1 cellular context compared by ENCODE assay signal in genomic region chr19:44745386-44745831, GRCh38.
TF ChIP-seq lines count a peak whose summit lies in the region.

No MANE protein-coding gene starts in this region.

TF ChIP-seq in H1, 55 proteins besides CTCF, POLR2A, EP300 and RAD21 (continued from another document):
- TF ChIP-seq, protein P1, sequence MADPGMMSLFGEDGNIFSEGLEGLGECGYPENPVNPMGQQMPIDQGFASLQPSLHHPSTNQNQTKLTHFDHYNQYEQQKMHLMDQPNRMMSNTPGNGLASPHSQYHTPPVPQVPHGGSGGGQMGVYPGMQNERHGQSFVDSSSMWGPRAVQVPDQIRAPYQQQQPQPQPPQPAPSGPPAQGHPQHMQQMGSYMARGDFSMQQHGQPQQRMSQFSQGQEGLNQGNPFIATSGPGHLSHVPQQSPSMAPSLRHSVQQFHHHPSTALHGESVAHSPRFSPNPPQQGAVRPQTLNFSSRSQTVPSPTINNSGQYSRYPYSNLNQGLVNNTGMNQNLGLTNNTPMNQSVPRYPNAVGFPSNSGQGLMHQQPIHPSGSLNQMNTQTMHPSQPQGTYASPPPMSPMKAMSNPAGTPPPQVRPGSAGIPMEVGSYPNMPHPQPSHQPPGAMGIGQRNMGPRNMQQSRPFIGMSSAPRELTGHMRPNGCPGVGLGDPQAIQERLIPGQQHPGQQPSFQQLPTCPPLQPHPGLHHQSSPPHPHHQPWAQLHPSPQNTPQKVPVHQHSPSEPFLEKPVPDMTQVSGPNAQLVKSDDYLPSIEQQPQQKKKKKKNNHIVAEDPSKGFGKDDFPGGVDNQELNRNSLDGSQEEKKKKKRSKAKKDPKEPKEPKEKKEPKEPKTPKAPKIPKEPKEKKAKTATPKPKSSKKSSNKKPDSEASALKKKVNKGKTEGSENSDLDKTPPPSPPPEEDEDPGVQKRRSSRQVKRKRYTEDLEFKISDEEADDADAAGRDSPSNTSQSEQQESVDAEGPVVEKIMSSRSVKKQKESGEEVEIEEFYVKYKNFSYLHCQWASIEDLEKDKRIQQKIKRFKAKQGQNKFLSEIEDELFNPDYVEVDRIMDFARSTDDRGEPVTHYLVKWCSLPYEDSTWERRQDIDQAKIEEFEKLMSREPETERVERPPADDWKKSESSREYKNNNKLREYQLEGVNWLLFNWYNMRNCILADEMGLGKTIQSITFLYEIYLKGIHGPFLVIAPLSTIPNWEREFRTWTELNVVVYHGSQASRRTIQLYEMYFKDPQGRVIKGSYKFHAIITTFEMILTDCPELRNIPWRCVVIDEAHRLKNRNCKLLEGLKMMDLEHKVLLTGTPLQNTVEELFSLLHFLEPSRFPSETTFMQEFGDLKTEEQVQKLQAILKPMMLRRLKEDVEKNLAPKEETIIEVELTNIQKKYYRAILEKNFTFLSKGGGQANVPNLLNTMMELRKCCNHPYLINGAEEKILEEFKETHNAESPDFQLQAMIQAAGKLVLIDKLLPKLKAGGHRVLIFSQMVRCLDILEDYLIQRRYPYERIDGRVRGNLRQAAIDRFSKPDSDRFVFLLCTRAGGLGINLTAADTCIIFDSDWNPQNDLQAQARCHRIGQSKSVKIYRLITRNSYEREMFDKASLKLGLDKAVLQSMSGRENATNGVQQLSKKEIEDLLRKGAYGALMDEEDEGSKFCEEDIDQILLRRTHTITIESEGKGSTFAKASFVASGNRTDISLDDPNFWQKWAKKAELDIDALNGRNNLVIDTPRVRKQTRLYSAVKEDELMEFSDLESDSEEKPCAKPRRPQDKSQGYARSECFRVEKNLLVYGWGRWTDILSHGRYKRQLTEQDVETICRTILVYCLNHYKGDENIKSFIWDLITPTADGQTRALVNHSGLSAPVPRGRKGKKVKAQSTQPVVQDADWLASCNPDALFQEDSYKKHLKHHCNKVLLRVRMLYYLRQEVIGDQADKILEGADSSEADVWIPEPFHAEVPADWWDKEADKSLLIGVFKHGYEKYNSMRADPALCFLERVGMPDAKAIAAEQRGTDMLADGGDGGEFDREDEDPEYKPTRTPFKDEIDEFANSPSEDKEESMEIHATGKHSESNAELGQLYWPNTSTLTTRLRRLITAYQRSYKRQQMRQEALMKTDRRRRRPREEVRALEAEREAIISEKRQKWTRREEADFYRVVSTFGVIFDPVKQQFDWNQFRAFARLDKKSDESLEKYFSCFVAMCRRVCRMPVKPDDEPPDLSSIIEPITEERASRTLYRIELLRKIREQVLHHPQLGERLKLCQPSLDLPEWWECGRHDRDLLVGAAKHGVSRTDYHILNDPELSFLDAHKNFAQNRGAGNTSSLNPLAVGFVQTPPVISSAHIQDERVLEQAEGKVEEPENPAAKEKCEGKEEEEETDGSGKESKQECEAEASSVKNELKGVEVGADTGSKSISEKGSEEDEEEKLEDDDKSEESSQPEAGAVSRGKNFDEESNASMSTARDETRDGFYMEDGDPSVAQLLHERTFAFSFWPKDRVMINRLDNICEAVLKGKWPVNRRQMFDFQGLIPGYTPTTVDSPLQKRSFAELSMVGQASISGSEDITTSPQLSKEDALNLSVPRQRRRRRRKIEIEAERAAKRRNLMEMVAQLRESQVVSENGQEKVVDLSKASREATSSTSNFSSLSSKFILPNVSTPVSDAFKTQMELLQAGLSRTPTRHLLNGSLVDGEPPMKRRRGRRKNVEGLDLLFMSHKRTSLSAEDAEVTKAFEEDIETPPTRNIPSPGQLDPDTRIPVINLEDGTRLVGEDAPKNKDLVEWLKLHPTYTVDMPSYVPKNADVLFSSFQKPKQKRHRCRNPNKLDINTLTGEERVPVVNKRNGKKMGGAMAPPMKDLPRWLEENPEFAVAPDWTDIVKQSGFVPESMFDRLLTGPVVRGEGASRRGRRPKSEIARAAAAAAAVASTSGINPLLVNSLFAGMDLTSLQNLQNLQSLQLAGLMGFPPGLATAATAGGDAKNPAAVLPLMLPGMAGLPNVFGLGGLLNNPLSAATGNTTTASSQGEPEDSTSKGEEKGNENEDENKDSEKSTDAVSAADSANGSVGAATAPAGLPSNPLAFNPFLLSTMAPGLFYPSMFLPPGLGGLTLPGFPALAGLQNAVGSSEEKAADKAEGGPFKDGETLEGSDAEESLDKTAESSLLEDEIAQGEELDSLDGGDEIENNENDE (IDR thresholded peaks at IDR 0.05; ENCODE audit: insufficient replicate concordance, low read length): no peak
